17 cellular contexts compared by ENCODE assay signal in genomic region chr19:41421314-41421713, GRCh38. TPM values are rescaled to one million over a fixed set of nuclear protein-coding genes. Genes with fewer than 3 reads are reported as not detected.
A peak's percentile ranks its signal among the peaks of the same experiment; 100 is the strongest.
DNase-seq lines count a peak whose midpoint lies in the region; FAIRE-seq and TF ChIP-seq lines count a peak whose summit lies in the region.
"Had no signal": no experiment of that assay in that cellular context is flagged by ENCODE, and none has a peak within 500 bp of the region (broad histone marks: within the 10 kb centered on the region; RNA-seq: fewer than 3 reads in every experiment).

No MANE protein-coding gene starts in this region.

- H3K27me3 ChIP-seq in astrocyte (ENCODE audit: insufficient read depth, low read length), result no peaks in the 10 kb centered on the region
- H3K27me3 ChIP-seq in neutrophil, result no peaks in the 10 kb centered on the region
- no peaks in the 10 kb centered on the region for H3K27me3 ChIP-seq in SK-N-SH (ENCODE audit: insufficient read depth)
- H3K27me3 ChIP-seq: pancreas, stomach had no signal

- peak overlapping the region; percentile 20 for H3K4me3 Mint-ChIP-seq in astrocyte (ENCODE audit: unreplicated experiment)

- POLR2A ChIA-PET in SK-N-SH (lab: Yijun Ruan, JAX), result no interaction called here

- no peak overlapping the region for H3K27ac Mint-ChIP-seq in astrocyte (ENCODE audit: unreplicated experiment)

- CTCF ChIA-PET in SK-N-SH (lab: Yijun Ruan, JAX), result interaction anchor here (0.7 kb wide), 1 partner anchor 28 kb away, joined by 3 read pairs; no protein-coding TSS in a partner anchor

- no peak for TF ChIP-seq CTCF in astrocyte (IDR thresholded peaks at IDR 0.05; ENCODE audit: insufficient read depth, low read depth, low read length)
- TF ChIP-seq CTCF in neutrophil (IDR thresholded peaks at IDR 0.05), result no peak
- no peak for TF ChIP-seq CTCF in SK-N-SH (IDR thresholded peaks at IDR 0.05)

- DNase-seq in DMS53 (lab: John Stamatoyannopoulos, UW), result peak; percentile 98
- peak; percentile 78 to 83 for DNase-seq in NCI-H187 (lab: John Stamatoyannopoulos, UW)
- no peak for DNase-seq in astrocyte (ENCODE audit: low read depth)
- no peak for DNase-seq in iPS-NIHi7 (ENCODE audit: extremely low spot score)
- DNase-seq in H4 (ENCODE audit: low spot score), result no peak
- no peak for DNase-seq in SK-N-SH
- DNase-seq: activated CD8-positive, alpha-beta memory T cell treated with anti-CD3 and anti-CD28 coated beads, Interleukin-2, amount 50 U/mL, for 4 hours; activated naive CD4-positive, alpha-beta T cell treated with Interleukin-2 at 50 U/mL for 16 hours; KBM-7; NCI-H1092; RPMI8226; stimulated activated CD4-positive, alpha-beta T cell treated with anti-CD3 and anti-CD28 coated beads, Interleukin-12 subunit alpha, Interleukin-12 subunit beta, amount 100 ng/mL, for 4 hours; stomach had no signal

- H3K79me2 ChIP-seq in astrocyte (ENCODE audit: insufficient read depth, low read length), result no peaks in the 10 kb centered on the region
- H3K79me2 ChIP-seq in SK-N-SH (ENCODE audit: insufficient read depth), result no peaks in the 10 kb centered on the region

- H3K4me2 ChIP-seq in astrocyte (ENCODE audit: low read length) (no peak overlapping the region), SK-N-SH (no peak overlapping the region)

- H3K36me3 Mint-ChIP-seq in astrocyte (ENCODE audit: low read depth, unreplicated experiment), result peaks cover 23% of the 10 kb centered on the region

- WGBS in SK-N-SH (ENCODE audit: low lambda C conversion rate), result 90% methylated on average over 6 of the region's 6 CpGs

- no peaks in the 10 kb centered on the region for H3K27me3 Mint-ChIP-seq in astrocyte (ENCODE audit: low read depth, unreplicated experiment)

- no peak for FAIRE-seq in astrocyte (lab: Jason Lieb, UNC)
- FAIRE-seq: pancreas had no signal

- peaks cover 4% of the 10 kb centered on the region for H3K36me3 ChIP-seq in astrocyte (ENCODE audit: insufficient read depth, low read length)
- H3K36me3 ChIP-seq in neutrophil, result peaks cover 49% of the 10 kb centered on the region
- peaks cover 3 to 28% of the 10 kb centered on the region in 2 experiments for H3K36me3 ChIP-seq in SK-N-SH (replicated peaks in 1 of 2; ENCODE audit: control insufficient read depth in 1 of 2, insufficient read depth in 2 of 2, low read length in 1 of 2)

- H3F3A ChIP-seq in SK-N-SH (replicated peaks; ENCODE audit: insufficient read depth), result no peaks in the 10 kb centered on the region

- H3K4me3 ChIP-seq in astrocyte (ENCODE audit: insufficient read depth, low read depth, low read length) (no peak overlapping the region), neutrophil (ENCODE audit: low read depth in 1 of 2, low read length in 1 of 2) (peak overlapping the region; percentile 40 to 60), SK-N-SH (ENCODE audit: low read depth in 2 of 2, low read length in 1 of 2) (no peak overlapping the region)
- H3K4me3 ChIP-seq: pancreas, stomach had no signal

- no peaks in the 10 kb centered on the region for H3K9me2 ChIP-seq in SK-N-SH

- H3K9me3 ChIP-seq in astrocyte (ENCODE audit: insufficient read depth, low read depth, low read length), result no peaks in the 10 kb centered on the region
- H3K9me3 ChIP-seq in neutrophil, result no peaks in the 10 kb centered on the region
- no peaks in the 10 kb centered on the region for H3K9me3 ChIP-seq in SK-N-SH
- H3K9me3 ChIP-seq: pancreas, stomach had no signal

- no peak for TF ChIP-seq RAD21 in SK-N-SH (IDR thresholded peaks at IDR 0.05; ENCODE audit: low read length)

- no peaks in the 10 kb centered on the region for H3K9me3 Mint-ChIP-seq in astrocyte (ENCODE audit: unreplicated experiment)

- H3K4me1 ChIP-seq in astrocyte (ENCODE audit: insufficient read depth, low read length), result no peaks in the 10 kb centered on the region
- peaks cover 100% of the 10 kb centered on the region in 2 experiments for H3K4me1 ChIP-seq in neutrophil (ENCODE audit: control insufficient read depth in 1 of 2, insufficient read depth in 1 of 2, low read depth in 1 of 2, low read length in 1 of 2)
- H3K4me1 ChIP-seq in SK-N-SH (ENCODE audit: control insufficient read depth in 1 of 2, insufficient read depth in 2 of 2, low read depth in 1 of 2, low read length in 1 of 2), result no peaks in the 10 kb centered on the region
- H3K4me1 ChIP-seq: pancreas had no signal

- H2AFZ ChIP-seq in astrocyte (ENCODE audit: low read depth, low read length) (no peak overlapping the region), SK-N-SH (ENCODE audit: low read depth) (no peak overlapping the region)

- TF ChIP-seq EP300 in SK-N-SH (IDR thresholded peaks at IDR 0.05; ENCODE audit: borderline replicate concordance in 1 of 2, low read depth in 1 of 2, low read length in 1 of 2), result no peak

- H3K27ac ChIP-seq in astrocyte (ENCODE audit: low read depth, low read length), result no peak overlapping the region
- peak overlapping the region; percentile 96 for H3K27ac ChIP-seq in neutrophil
- no peak overlapping the region for H3K27ac ChIP-seq in SK-N-SH (ENCODE audit: low read depth in 2 of 2, low read length in 1 of 2)

- H3K4me1 Mint-ChIP-seq in astrocyte (ENCODE audit: low read depth, unreplicated experiment), result no peaks in the 10 kb centered on the region

- H4K20me1 ChIP-seq in astrocyte (ENCODE audit: insufficient read depth, low read length), result no peaks in the 10 kb centered on the region
- H4K20me1 ChIP-seq in SK-N-SH (ENCODE audit: insufficient read depth), result no peaks in the 10 kb centered on the region

- H3K9ac ChIP-seq in astrocyte (ENCODE audit: low read length), result no peak overlapping the region
- H3K9ac ChIP-seq in SK-N-SH, result no peak overlapping the region

TF ChIP-seq in SK-N-SH, 30 proteins besides CTCF, POLR2A, EP300 and RAD21 (continues in another document):
- no peak for TF ChIP-seq ZBTB33 (IDR thresholded peaks at IDR 0.05; ENCODE audit: borderline replicate concordance, low read depth)
- no peak for TF ChIP-seq FOXJ3 (CRISPR knock-in tag; IDR thresholded peaks at IDR 0.05)
- TF ChIP-seq MXI1 (IDR thresholded peaks at IDR 0.05; ENCODE audit: low read depth, low read length), result no peak
- TF ChIP-seq JUND (IDR thresholded peaks at IDR 0.05), result no peak
- TF ChIP-seq USF2 (IDR thresholded peaks at IDR 0.05; ENCODE audit: borderline replicate concordance, low read depth, low read length), result no peak
- TF ChIP-seq IRF3 (IDR thresholded peaks at IDR 0.05; ENCODE audit: low read depth, low read length), result no peak
- no peak for TF ChIP-seq TEAD4 (IDR thresholded peaks at IDR 0.05; ENCODE audit: borderline replicate concordance, insufficient read depth)

RNA-seq across cellular contexts. Expression of gene B3GNT8, which starts 5.9 kb away (rescaled TPM):
- total RNA-seq in astrocyte, result 2.5 and 3.0 TPM in 2 replicates
- not detected in 2 replicates for total RNA-seq in H4 (2014; rRNA removed; shearing (Covaris generic))
- polyA plus RNA-seq in SK-N-SH (2012; rRNA removed), result not detected in 2 replicates
- polyA plus RNA-seq in SK-N-SH (2012; cell fraction: cytosol; rRNA removed), result 0.04 TPM in 1 of 2 replicates, not detected in the other
- polyA plus RNA-seq in SK-N-SH (2012; cell fraction: nucleus; rRNA removed), result 0.04 TPM in 2 replicates

RNA-seq across cellular contexts. Expression of gene DMAC2, which starts 18.4 kb away (rescaled TPM):
- 57.5 and 60.3 TPM in 2 replicates for total RNA-seq in astrocyte
- 36.7 and 52.1 TPM in 2 replicates for total RNA-seq in H4 (2014; rRNA removed; shearing (Covaris generic))
- polyA plus RNA-seq in SK-N-SH (2012; rRNA removed), result 70.2 and 71.4 TPM in 2 replicates
- polyA plus RNA-seq in SK-N-SH (2012; cell fraction: cytosol; rRNA removed), result 49.7 and 58.5 TPM in 2 replicates
- polyA plus RNA-seq in SK-N-SH (2012; cell fraction: nucleus; rRNA removed), result 39.9 and 42.8 TPM in 2 replicates

RNA-seq across cellular contexts. Expression of gene ERICH4, which starts 21.6 kb away (rescaled TPM):
- total RNA-seq in astrocyte, result not detected in 2 replicates
- not detected in 2 replicates for total RNA-seq in H4 (2014; rRNA removed; shearing (Covaris generic))
- polyA plus RNA-seq in SK-N-SH (2012; rRNA removed), result not detected in 2 replicates
- 0.03 TPM in 1 of 2 replicates, not detected in the other for polyA plus RNA-seq in SK-N-SH (2012; cell fraction: cytosol; rRNA removed)
- polyA plus RNA-seq in SK-N-SH (2012; cell fraction: nucleus; rRNA removed), result not detected in 2 replicates
- total RNA-seq: kidney epithelial cell, mucosa of gallbladder, pancreas, stomach had no signal
- polyA plus RNA-seq: pancreas, stomach had no signal

RNA-seq across cellular contexts. Expression of gene BCKDHA, which starts 23.7 kb away (rescaled TPM):
- total RNA-seq in astrocyte, result 9.2 and 9.8 TPM in 2 replicates
- 32.6 and 47.7 TPM in 2 replicates for total RNA-seq in H4 (2014; rRNA removed; shearing (Covaris generic))
- 16.3 and 30.9 TPM in 2 replicates for polyA plus RNA-seq in SK-N-SH (2012; rRNA removed)
- 10.7 and 13.2 TPM in 2 replicates for polyA plus RNA-seq in SK-N-SH (2012; cell fraction: cytosol; rRNA removed)
- polyA plus RNA-seq in SK-N-SH (2012; cell fraction: nucleus; rRNA removed), result 24.9 and 25.6 TPM in 2 replicates

RNA-seq across cellular contexts. Expression of gene EXOSC5, which starts 24.2 kb away (rescaled TPM):
- total RNA-seq in astrocyte, result 18.3 and 19.8 TPM in 2 replicates
- 28.5 and 28.9 TPM in 2 replicates for total RNA-seq in H4 (2014; rRNA removed; shearing (Covaris generic))
- 71.3 and 74.1 TPM in 2 replicates for polyA plus RNA-seq in SK-N-SH (2012; rRNA removed)
- 37.8 and 52.6 TPM in 2 replicates for polyA plus RNA-seq in SK-N-SH (2012; cell fraction: cytosol; rRNA removed)
- polyA plus RNA-seq in SK-N-SH (2012; cell fraction: nucleus; rRNA removed), result 42.1 and 45.3 TPM in 2 replicates

Comparison
In these comparisons a context has a peak if more than half of its experiments do, and no peak if none do; other contexts are left out.
1. DNase-seq: peak in DMS53 (single experiment) and NCI-H187 (2 of 2); none in astrocyte (single experiment), iPS-NIHi7 (single experiment), H4 (single experiment) and SK-N-SH (single experiment).
2. H3K4me3 ChIP-seq: peak in neutrophil (2 of 2); none in astrocyte (single experiment) and SK-N-SH (0 of 2).